Comparison of ENCODE assay signal across 14 cellular contexts in the genomic region with DNA sequence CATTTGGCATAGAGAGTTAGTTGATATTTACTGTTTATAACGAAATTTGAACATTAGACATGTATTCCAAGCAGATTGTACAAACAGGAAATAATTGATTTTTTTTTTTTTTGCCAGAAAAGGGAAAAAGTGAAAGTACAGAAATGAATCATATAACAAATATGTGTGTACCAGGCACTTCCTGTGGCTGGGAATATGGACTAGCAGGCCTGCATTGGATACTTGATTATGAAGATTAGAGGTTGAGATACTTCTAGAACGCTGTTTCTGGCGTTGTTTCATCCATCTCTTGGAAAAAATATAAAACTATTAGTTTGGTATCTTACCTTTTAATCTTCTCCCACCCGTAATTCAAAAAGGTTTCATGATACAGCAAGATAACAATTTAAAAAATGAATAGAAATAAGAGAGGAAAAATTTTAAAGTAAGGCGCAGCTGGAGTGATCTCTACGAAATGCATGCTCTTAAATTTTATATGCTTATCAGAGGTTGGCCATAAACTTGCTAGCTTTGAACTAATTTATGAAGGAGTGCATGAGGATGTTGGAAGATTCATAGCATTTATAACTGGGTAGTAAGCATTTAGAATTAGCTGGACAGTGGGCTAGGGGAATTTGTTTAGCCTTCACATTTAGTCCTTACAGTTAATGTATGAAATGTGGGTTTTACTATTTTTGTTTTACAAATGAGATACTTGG.
DNase-seq lines count a peak whose midpoint lies in the region; ATAC-seq, FAIRE-seq and TF ChIP-seq lines count a peak whose summit lies in the region.
"Had no signal": no experiment of that assay in that cellular context is flagged by ENCODE, and none has a peak within 500 bp of the region (broad histone marks: within the 10 kb centered on the region; RNA-seq: fewer than 3 reads in every experiment).

No MANE protein-coding gene starts in this region.

- TF ChIP-seq RAD21 in A549 (conservative IDR thresholded peaks at IDR 0.05 in 1 of 2, IDR thresholded peaks at IDR 0.05 in 1 of 2) = no peak

- DNase-seq in A549 (ENCODE audit: low read depth in 1 of 2, low spot score in 1 of 2) (no peak), HT1080 (ENCODE audit: low read depth) (peak; percentile 64), brain microvascular endothelial cell (peak; percentile 53), kidney tubule cell (ENCODE audit: low spot score) (peak; percentile 38), ecto neural progenitor cell (ENCODE audit: low spot score) (no peak), NCI-H146 (lab: John Stamatoyannopoulos, UW) (no peak)
- DNase-seq: activated CD8-positive, alpha-beta T cell treated with anti-CD3 and anti-CD28 coated beads, Interleukin-2, amount 10 ng/mL, durations not matched to agents 7 days and 5 days; gastrocnemius medialis; MV-4-11; spleen had no signal

- CTCF ChIA-PET in A549 (lab: Yijun Ruan, JAX) = no interaction called here

- FAIRE-seq in A549 (lab: Jason Lieb, UNC) = no peak
- FAIRE-seq: colon, GM12891 had no signal

- TF ChIP-seq EP300 in A549 (IDR thresholded peaks at IDR 0.05) = no peak

- in situ Hi-C loops in brain microvascular endothelial cell (cut with HindIII; ENCODE audit: low pct_ligation_motif_present, low sequenced_read_pairs) = no loop called here

- H3K27ac ChIP-seq in A549 (peak overlapping the region in 1 of 2 experiments; percentile 33; a peak in 1 of 6 replicates), brain microvascular endothelial cell (peak overlapping the region; percentile 37)
- H3K27ac ChIP-seq: gastrocnemius medialis had no signal

- ATAC-seq in A549 (no peak; a peak in 1 of 6 replicates), HG03354 (IDR thresholded peaks at IDR 0.05; ENCODE audit: poor library complexity, severe bottlenecking, unreplicated experiment) (no peak), GM21526 (IDR thresholded peaks at IDR 0.05; ENCODE audit: low FRiP score, unreplicated experiment) (no peak)
- ATAC-seq: activated CD8-positive, alpha-beta T cell treated with anti-CD3 and anti-CD28 coated beads, Interleukin-2, amount 10 ng/mL, durations not matched to agents 7 days and 5 days; gastrocnemius medialis had no signal

- H3K4me3 ChIP-seq in A549 = no peak overlapping the region
- H3K4me3 ChIP-seq in brain microvascular endothelial cell (ENCODE audit: low read depth, low read length) = no peak overlapping the region
- H3K4me3 ChIP-seq: gastrocnemius medialis, spleen had no signal

- H3K9me3 ChIP-seq in A549 = 0 out of 3 replicates have a peak, but pooled peaks cover 2% of the 10 kb centered on the region
- H3K9me3 ChIP-seq: gastrocnemius medialis had no signal

- no peaks in the 10 kb centered on the region for H3K36me3 ChIP-seq in brain microvascular endothelial cell (replicated peaks)
- H3K36me3 ChIP-seq: gastrocnemius medialis had no signal

- no peak for TF ChIP-seq POLR2A in A549 (IDR thresholded peaks at IDR 0.05; ENCODE audit: low read length)

- WGBS in A549 (ENCODE audit: missing lambda C conversion rate) = 75% methylated on average over 6 of the region's 6 CpGs

- TF ChIP-seq CTCF in A549 (IDR thresholded peaks at IDR 0.05) = no peak
- TF ChIP-seq CTCF in brain microvascular endothelial cell (IDR thresholded peaks at IDR 0.05; ENCODE audit: low read depth, low read length, missing control alignments) = no peak

- H3K27me3 ChIP-seq in brain microvascular endothelial cell (replicated peaks) = no peaks in the 10 kb centered on the region
- H3K27me3 ChIP-seq: gastrocnemius medialis, spleen had no signal

- peaks cover 19% of the 10 kb centered on the region for H3K4me1 ChIP-seq in A549

- POLR2A ChIA-PET in A549 (lab: Yijun Ruan, JAX) = no interaction called here

- peak overlapping the region; percentile 10; the same call in 2 of the 3 replicates for H3K4me2 ChIP-seq in A549

TF ChIP-seq in A549, 52 proteins besides CTCF, POLR2A, EP300 and RAD21:
- no peak for TF ChIP-seq KDM5A (IDR thresholded peaks at IDR 0.05)
- no peak for TF ChIP-seq FOSL2 (IDR thresholded peaks at IDR 0.05)
- TF ChIP-seq FOSL2 (CRISPR knock-in tag; IDR thresholded peaks at IDR 0.05) = peak; percentile 50

Comparison
In these comparisons a context has a peak if more than half of its experiments do, and no peak if none do; other contexts are left out.
1. DNase-seq: peak in HT1080 (single experiment), brain microvascular endothelial cell (single experiment) and kidney tubule cell (single experiment); none in A549 (0 of 2), ecto neural progenitor cell (single experiment) and NCI-H146 (single experiment).